In the genomic region with DNA sequence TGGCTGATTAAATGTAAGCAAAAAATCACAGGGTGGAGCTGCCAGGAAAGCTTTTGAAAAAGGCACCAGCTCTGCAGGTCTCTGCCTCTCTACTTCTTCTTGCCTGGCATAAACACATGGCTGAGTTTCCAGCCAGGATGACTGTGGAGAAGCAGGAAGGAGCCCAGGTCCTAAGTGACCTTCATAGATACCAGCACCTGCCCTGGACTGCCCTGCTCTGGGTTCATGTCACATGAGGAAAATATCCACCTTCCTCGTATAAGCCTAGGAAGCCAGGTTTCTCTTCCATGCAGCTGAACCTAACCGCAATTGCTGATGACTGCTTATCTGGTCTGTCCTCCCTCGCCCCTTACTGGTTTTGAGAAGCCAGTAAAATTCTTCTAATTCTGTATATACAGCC, we compare ENCODE assay signal across 17 cellular contexts. TPM values are rescaled to one million over a fixed set of nuclear protein-coding genes. Genes with fewer than 3 reads are reported as not detected.
A peak's percentile ranks its signal among the peaks of the same experiment; 100 is the strongest.
DNase-seq lines count a peak whose midpoint lies in the region; ATAC-seq and TF ChIP-seq lines count a peak whose summit lies in the region.
"Had no signal": no experiment of that assay in that cellular context is flagged by ENCODE, and none has a peak within 500 bp of the region (broad histone marks: within the 10 kb centered on the region; RNA-seq: fewer than 3 reads in every experiment).

No MANE protein-coding gene starts in this region.

- H3K9me3 ChIP-seq in right cardiac atrium (ENCODE audit: control insufficient read depth, low read length) (no peaks in the 10 kb centered on the region), thoracic aorta (no peaks in the 10 kb centered on the region)
- H3K9me3 ChIP-seq: colonic mucosa, esophagus squamous epithelium had no signal

- no peak for TF ChIP-seq CTCF in VCaP (conservative IDR thresholded peaks at IDR 0.05)
- TF ChIP-seq CTCF in thoracic aorta (IDR thresholded peaks at IDR 0.05): no peak
- no peak for TF ChIP-seq CTCF in CD14-positive monocyte (IDR thresholded peaks at IDR 0.05)

- no peaks in the 10 kb centered on the region for H3K36me3 ChIP-seq in thoracic aorta
- H3K36me3 ChIP-seq: colonic mucosa, esophagus squamous epithelium had no signal

- H3K4me1 Mint-ChIP-seq in activated CD4-positive, alpha-beta T cell treated with anti-CD3 and anti-CD28 coated beads for 36 hours: peaks cover 38% of the 10 kb centered on the region
- H3K4me1 Mint-ChIP-seq in CD14-positive monocyte: peaks cover 43% of the 10 kb centered on the region

- no peaks in the 10 kb centered on the region for H3K27me3 ChIP-seq in right cardiac atrium (ENCODE audit: control insufficient read depth, insufficient read depth)
- H3K27me3 ChIP-seq in thoracic aorta (replicated peaks; ENCODE audit: insufficient read depth): no peaks in the 10 kb centered on the region
- H3K27me3 ChIP-seq: colonic mucosa, esophagus squamous epithelium had no signal

- H3K27me3 Mint-ChIP-seq in activated CD4-positive, alpha-beta T cell treated with anti-CD3 and anti-CD28 coated beads for 36 hours: no peaks in the 10 kb centered on the region
- H3K27me3 Mint-ChIP-seq in CD14-positive monocyte (ENCODE audit: low read depth in 3 of 3): peaks cover 0 to 2% (median 0%) of the 10 kb centered on the region in 3 donors

- no peaks in the 10 kb centered on the region for H3K9me3 Mint-ChIP-seq in activated CD4-positive, alpha-beta T cell treated with anti-CD3 and anti-CD28 coated beads for 36 hours (ENCODE audit: low read depth)
- peaks cover 0 to 2% (median 0%) of the 10 kb centered on the region in 7 donors for H3K9me3 Mint-ChIP-seq in CD14-positive monocyte

- H3K4me3 ChIP-seq in right cardiac atrium (ENCODE audit: low read length) (no peak overlapping the region), thoracic aorta (peak overlapping the region; percentile 16)
- H3K4me3 ChIP-seq: colonic mucosa, esophagus squamous epithelium, skin epidermis had no signal

- H3K4me3 Mint-ChIP-seq in activated CD4-positive, alpha-beta T cell treated with anti-CD3 and anti-CD28 coated beads for 36 hours: no peak overlapping the region
- H3K4me3 Mint-ChIP-seq in CD14-positive monocyte: no peak overlapping the region

- H3K4me1 ChIP-seq in right cardiac atrium (ENCODE audit: control insufficient read depth, insufficient read depth, low read length) (peaks cover 4% of the 10 kb centered on the region), thoracic aorta (ENCODE audit: control insufficient read depth in 1 of 2, low read depth in 2 of 2) (peaks cover 12 to 38% of the 10 kb centered on the region in 2 donors)
- H3K4me1 ChIP-seq: colonic mucosa had no signal

- intact Hi-C loops in activated CD4-positive, alpha-beta T cell treated with anti-CD3 and anti-CD28 coated beads for 36 hours (cut with DNase I, micrococcal nuclease): no loop called here
- intact Hi-C loops in right cardiac atrium (cut with DNase I) (no loop called here), CD14-positive monocyte (cut with micrococcal nuclease) (loop anchor here (5.0 kb wide), 1 partner anchor 45 kb away; the partner anchor contains the start of gene CREB1 (in 2 of the 2))

- no peaks in the 10 kb centered on the region for H3K36me3 Mint-ChIP-seq in activated CD4-positive, alpha-beta T cell treated with anti-CD3 and anti-CD28 coated beads for 36 hours (ENCODE audit: low read depth)
- H3K36me3 Mint-ChIP-seq in CD14-positive monocyte: no peaks in the 10 kb centered on the region

- POLR2A ChIA-PET in activated CD4-positive, alpha-beta T cell treated with anti-CD3 and anti-CD28 coated beads for 36 hours (lab: Charles Lee): no interaction called here

- no peak for ATAC-seq in activated CD4-positive, alpha-beta T cell treated with anti-CD3 and anti-CD28 coated beads for 36 hours
- ATAC-seq in right cardiac atrium (peak; percentile 28 to 46), thoracic aorta (ENCODE audit: insufficient number of reproducible peaks, low FRiP score, low read depth) (no peak), HG02610 (IDR thresholded peaks at IDR 0.05; ENCODE audit: unreplicated experiment) (no peak)
- ATAC-seq: stimulated activated naive CD8-positive, alpha-beta T cell treated with anti-CD3 and anti-CD28 coated beads, Interleukin-15, Interleukin-2, amounts not matched to agents 100 U/mL and 50 U/mL, for 24 hours had no signal

- CTCF ChIA-PET in activated CD4-positive, alpha-beta T cell treated with anti-CD3 and anti-CD28 coated beads for 36 hours (lab: Charles Lee): interaction anchor here (1.2 to 1.8 kb wide), 2 partner anchors 25 to 435 kb away, joined by 3 to 7 read pairs; no protein-coding TSS in a partner anchor

- peak overlapping the region; percentile 15 for H3K27ac Mint-ChIP-seq in activated CD4-positive, alpha-beta T cell treated with anti-CD3 and anti-CD28 coated beads for 36 hours
- H3K27ac Mint-ChIP-seq in CD14-positive monocyte: no peak overlapping the region

- H3K27ac ChIP-seq in VCaP (peak overlapping the region; percentile 64), right cardiac atrium (ENCODE audit: low read length) (peak overlapping the region; percentile 83), thoracic aorta (peak overlapping the region in 1 of 2 donors; percentile 34)
- H3K27ac ChIP-seq: colonic mucosa, esophagus squamous epithelium had no signal

- DNase-seq in activated CD4-positive, alpha-beta T cell treated with anti-CD3 and anti-CD28 coated beads for 36 hours: no peak
- no peak for DNase-seq in activated CD4-positive, alpha-beta T cell treated with anti-CD3 and anti-CD28 coated beads, Interleukin-2, amount 50 U/mL, for 1 hour
- DNase-seq in right cardiac atrium: no peak
- no peak for DNase-seq in thoracic aorta (ENCODE audit: low spot score)
- no peak for DNase-seq in activated CD8-positive, alpha-beta memory T cell treated with anti-CD3 and anti-CD28 coated beads, Interleukin-2, amount 50 U/mL, for 48 hours
- DNase-seq in CD14-positive monocyte (ENCODE audit: low spot score): no peak
- DNase-seq: activated CD4-positive, alpha-beta T cell treated with anti-CD3 and anti-CD28 coated beads, Interleukin-2, amount 50 U/mL, for 48 hours; colonic mucosa; DMS 273 treated with DMSO at 0.1 percent for 48 hours; esophagus squamous epithelium; H7; NCI-H1105; NCI-H526 treated with DMSO at 0.1 percent for 48 hours; stimulated activated naive CD8-positive, alpha-beta T cell treated with anti-CD3 and anti-CD28 coated beads, Interleukin-15, Interleukin-2, amounts not matched to agents 100 U/mL and 50 U/mL, for 24 hours had no signal

- WGBS in right cardiac atrium: 42% methylated on average over 3 of the region's 3 CpGs

RNA-seq across cellular contexts. Expression of gene CREB1, which starts 47.8 kb away (rescaled TPM):
- total RNA-seq in activated CD4-positive, alpha-beta T cell treated with anti-CD3 and anti-CD28 coated beads for 36 hours: 100 to 1,000 TPM in 1 of 2 experiments, 10 to 100 TPM in 1; 85.4 to 136 TPM
- total RNA-seq in right cardiac atrium: 10 to 100 TPM; 43.4 to 59.3 (median 49.3) TPM
- 6.2 TPM for polyA plus RNA-seq in right cardiac atrium
- total RNA-seq in thoracic aorta: 10 to 100 TPM; 37.1 to 49.0 TPM
- polyA plus RNA-seq in CD14-positive monocyte: 10 to 100 TPM; 55.2 to 60.5 TPM

Comparison
In these comparisons a context has a peak if more than half of its experiments do, and no peak if none do; other contexts are left out.
1. ATAC-seq: peak in right cardiac atrium (2 of 2); none in activated CD4-positive, alpha-beta T cell treated with anti-CD3 and anti-CD28 coated beads for 36 hours (single experiment), thoracic aorta (single experiment) and HG02610 (single experiment).
2. intact Hi-C loops: an anchor here in CD14-positive monocyte (5.0 kb wide); none called in activated CD4-positive, alpha-beta T cell treated with anti-CD3 and anti-CD28 coated beads for 36 hours and right cardiac atrium.